Comparison of ENCODE assay signal across 8 cellular contexts in the genomic region with DNA sequence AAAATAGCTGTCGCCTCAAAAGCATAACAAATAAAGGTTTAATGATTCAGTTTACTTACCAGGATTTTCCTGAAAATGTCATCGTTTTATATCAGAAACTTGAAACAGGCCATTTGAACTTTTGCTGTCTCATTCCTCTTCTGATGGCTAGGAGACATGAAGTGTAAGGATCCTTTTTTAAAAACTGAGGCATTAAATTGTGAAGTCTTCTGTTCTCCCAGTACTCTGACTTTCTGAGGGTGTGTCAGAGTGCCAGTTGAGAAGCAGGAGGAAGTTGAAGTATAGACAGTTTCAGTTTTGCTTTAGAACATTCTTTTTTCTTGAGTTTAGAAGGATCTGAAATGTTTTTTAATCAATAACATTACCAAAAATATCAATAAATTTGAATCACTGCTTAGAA. TPM values are rescaled to one million over a fixed set of nuclear protein-coding genes. Genes with fewer than 3 reads are reported as not detected.
DNase-seq lines count a peak whose midpoint lies in the region; ATAC-seq, FAIRE-seq and TF ChIP-seq lines count a peak whose summit lies in the region.

SAMD9L (minus strand) TSS at position 251 of the 400 bp plus-strand sequence. CDS start 12,414 bp downstream, outside the sequence.

- intact Hi-C loops in A673 (cut with micrococcal nuclease; ENCODE audit: unreplicated experiment), result no loop called here

- no peaks in the 10 kb centered on the region for H3K36me3 ChIP-seq in A673 (ENCODE audit: insufficient read depth, low read length, poor library complexity, severe bottlenecking)
- H3K36me3 ChIP-seq in gastroesophageal sphincter, result peaks cover 0 to 22% of the 10 kb centered on the region in 2 donors
- H3K36me3 ChIP-seq in small intestine (ENCODE audit: control insufficient read depth in 2 of 2, insufficient read depth in 2 of 2, low read length in 2 of 2), result peaks cover 2 to 3% of the 10 kb centered on the region in 2 donors

- BruUV-seq in A673 (replicated peaks; lab: Mats Ljungman, UMichigan), result no TSS peak

- CTCF ChIA-PET in A673 (lab: Charles Lee), result no interaction called here

- no peaks in the 10 kb centered on the region for H3K27me3 Mint-ChIP-seq in T-helper 17 cell

- peaks cover 9% of the 10 kb centered on the region for H3K36me3 Mint-ChIP-seq in T-helper 17 cell (ENCODE audit: low read depth)

- H3K27me3 ChIP-seq in A673 (replicated peaks; ENCODE audit: insufficient read depth, low read depth, low read length, poor library complexity) (no peaks in the 10 kb centered on the region), gastroesophageal sphincter (no peaks in the 10 kb centered on the region), small intestine (ENCODE audit: control insufficient read depth in 2 of 2, insufficient read depth in 2 of 2, low read length in 2 of 2) (no peaks in the 10 kb centered on the region)

- TF ChIP-seq POLR2A in gastroesophageal sphincter (IDR thresholded peaks at IDR 0.05), result no peak

- H3K4me3 Mint-ChIP-seq in T-helper 17 cell, result peak within 1 kb of the TSS; percentile 91

- 27 to 38% methylated on average over 2 of the region's 2 CpGs for WGBS in gastroesophageal sphincter (ENCODE audit: low coverage in 1 of 2), 2 donors
- WGBS in small intestine, 3 donors, result 3 to 10% (median 6%) methylated on average over 2 of the region's 2 CpGs

- ATAC-seq in GM18870 (IDR thresholded peaks at IDR 0.05; ENCODE audit: unreplicated experiment) (peak; percentile 64), HG03280 (IDR thresholded peaks at IDR 0.05; ENCODE audit: unreplicated experiment) (peak; percentile 71), T-helper 17 cell (peak; percentile 66), gastroesophageal sphincter (no peak)

- peak within 1 kb of the TSS; percentile 92 for H3K27ac Mint-ChIP-seq in T-helper 17 cell

- H3K9me3 ChIP-seq in A673 (ENCODE audit: low read depth, low read length, poor library complexity, severe bottlenecking) (no peaks in the 10 kb centered on the region), T-helper 17 cell (ENCODE audit: control insufficient read depth, low read length, poor library complexity, severe bottlenecking) (no peaks in the 10 kb centered on the region), gastroesophageal sphincter (no peaks in the 10 kb centered on the region), small intestine (ENCODE audit: control insufficient read depth, low read depth) (no peaks in the 10 kb centered on the region)

- TF ChIP-seq CTCF in A673 (conservative IDR thresholded peaks at IDR 0.05; ENCODE audit: low read depth, low read length), result no peak
- TF ChIP-seq CTCF in gastroesophageal sphincter (IDR thresholded peaks at IDR 0.05), result no peak

- H3K4me1 Mint-ChIP-seq in T-helper 17 cell, result peaks cover 23% of the 10 kb centered on the region

- no peaks in the 10 kb centered on the region for H3K4me1 ChIP-seq in A673 (ENCODE audit: insufficient read depth, low read length, poor library complexity, severe bottlenecking)
- peaks cover 0 to 9% (median 0%) of the 10 kb centered on the region in 3 donors for H3K4me1 ChIP-seq in gastroesophageal sphincter
- H3K4me1 ChIP-seq in small intestine (ENCODE audit: control insufficient read depth in 2 of 2, insufficient read depth in 1 of 2, low read depth in 1 of 2, low read length in 1 of 2), result peaks cover 3 to 5% of the 10 kb centered on the region in 2 donors

- no peak for FAIRE-seq in small intestine (lab: Jason Lieb, UNC)

- POLR2A ChIA-PET in A673 (lab: Charles Lee; ENCODE audit: low non-redundant PET), result no interaction called here

- H3K27ac ChIP-seq in A673 (ENCODE audit: low read depth, low read length, poor library complexity, severe bottlenecking) (no peak within 1 kb of the TSS), gastroesophageal sphincter (peak within 1 kb of the TSS in 3 of 4 donors; percentile 27 to 44 (median 39)), small intestine (ENCODE audit: low read depth in 1 of 2, low read length in 1 of 2) (peak within 1 kb of the TSS; percentile 48 to 68)

- TF ChIP-seq EP300 in gastroesophageal sphincter (IDR thresholded peaks at IDR 0.05), result no peak

- DNase-seq in A673 (ENCODE audit: low spot score) (no peak), T-helper 17 cell (no peak), small intestine (peak; percentile 75), OCI-M2 (lab: John Stamatoyannopoulos, UW; ENCODE audit: unreplicated experiment) (no peak)
- no peak for DNase-seq in stimulated activated CD4-positive, alpha-beta T cell treated with anti-CD3 and anti-CD28 coated beads, Interleukin-12 subunit alpha, Interleukin-12 subunit beta, amount 100 ng/mL, for 4 hours

- H3K4me3 ChIP-seq in A673 (ENCODE audit: low read depth, low read length, poor library complexity, severe bottlenecking) (peak within 1 kb of the TSS; percentile 36), gastroesophageal sphincter (peak within 1 kb of the TSS; percentile 47 to 59), small intestine (ENCODE audit: low read depth in 1 of 2, low read length in 2 of 2) (peak within 1 kb of the TSS; percentile 8 to 56)

RNA-seq across cellular contexts. Expression of gene SAMD9L, which starts in this region (rescaled TPM):
- total RNA-seq in A673 (2021) (0.26 and 0.49 TPM in 2 replicates), T-helper 17 cell (10 to 100 TPM; 17.7 to 24.7 TPM), gastroesophageal sphincter (1 to 10 TPM; 4.4 to 6.7 (median 5.4) TPM)
- 1 to 10 TPM; 4.1 to 5.8 (median 5.4) TPM for polyA plus RNA-seq in small intestine
